In genomic region chr20:41440882-41441281, GRCh38 we compare ENCODE assay signal across 22 cellular contexts.
"Had no signal": no experiment of that assay in that cellular context is flagged by ENCODE, and none has a peak within 500 bp of the region (broad histone marks: within the 10 kb centered on the region; RNA-seq: fewer than 3 reads in every experiment).

No MANE protein-coding gene starts in this region.

- DNase-seq: activated CD4-positive, alpha-beta memory T cell treated with anti-CD3 and anti-CD28 coated beads, Interleukin-2, amount 10 ng/mL, durations not matched to agents 7 days and 5 days; activated gamma-delta T cell treated with Interleukin-2 at 50 U/mL for 16 hours; amygdala; heart right ventricle; islet precursor cell; left colon; mucosa of descending colon; naive B cell; retina; stimulated activated CD4-positive, alpha-beta T cell treated with anti-CD3 and anti-CD28 coated beads, Interleukin-2, amount 100 ng/mL, for 48 hours; stimulated activated CD8-positive, alpha-beta memory T cell treated with anti-CD3 and anti-CD28 coated beads, Interleukin-4, amount 100 ng/mL, for 48 hours; stimulated activated naive CD4-positive, alpha-beta T cell; T-helper 1 cell; T-helper 9 cell; testis; trophoblast cell; uterus had no signal

- H3K27me3 Mint-ChIP-seq: activated CD4-positive, alpha-beta memory T cell treated with anti-CD3 and anti-CD28 coated beads, Interleukin-2, amount 10 ng/mL, durations not matched to agents 7 days and 5 days; activated naive CD8-positive, alpha-beta T cell; memory B cell; naive B cell had no signal

- ATAC-seq: heart right ventricle, left colon, mucosa of descending colon, WTC11 had no signal

- H3K27ac Mint-ChIP-seq: activated CD4-positive, alpha-beta memory T cell treated with anti-CD3 and anti-CD28 coated beads, Interleukin-2, amount 10 ng/mL, durations not matched to agents 7 days and 5 days; activated naive CD8-positive, alpha-beta T cell; activated T-helper 1 cell treated with anti-CD3 and anti-CD28 coated beads, Interleukin-12 subunit alpha, Interleukin-12 subunit beta, Interleukin-2, Interleukin-4 antibody, amounts not matched to agents 30 ng/mL and 10 ng/mL and 1 ng/mL, durations not matched to agents 14 hours and 24 hours and 36 hours; memory B cell; neural progenitor cell; WTC11 had no signal

- H3K9me3 Mint-ChIP-seq: activated CD4-positive, alpha-beta memory T cell treated with anti-CD3 and anti-CD28 coated beads, Interleukin-2, amount 10 ng/mL, durations not matched to agents 7 days and 5 days; memory B cell; naive B cell; neural progenitor cell; WTC11 had no signal

- H3K4me3 Mint-ChIP-seq: activated CD4-positive, alpha-beta memory T cell treated with anti-CD3 and anti-CD28 coated beads, Interleukin-2, amount 10 ng/mL, durations not matched to agents 7 days and 5 days; activated naive CD8-positive, alpha-beta T cell; activated T-helper 1 cell treated with anti-CD3 and anti-CD28 coated beads, Interleukin-12 subunit alpha, Interleukin-12 subunit beta, Interleukin-2, Interleukin-4 antibody, amounts not matched to agents 30 ng/mL and 10 ng/mL and 1 ng/mL, durations not matched to agents 14 hours and 24 hours and 36 hours; memory B cell; naive B cell; neural progenitor cell; WTC11 had no signal

- H3K4me1 Mint-ChIP-seq: naive B cell, neural progenitor cell, WTC11 had no signal
